Comparison of ENCODE assay signal across 8 cellular contexts in genomic region chr22:50191041-50191740, GRCh38. TPM values are rescaled to one million over a fixed set of nuclear protein-coding genes. Genes with fewer than 3 reads are reported as not detected.
A peak's percentile ranks its signal among the peaks of the same experiment; 100 is the strongest.
DNase-seq lines count a peak whose midpoint lies in the region; ATAC-seq and TF ChIP-seq lines count a peak whose summit lies in the region.

No MANE protein-coding gene starts in this region.

- H3K36me3 ChIP-seq in GM06990 (ENCODE audit: control insufficient read depth, insufficient read depth, low read length): peaks cover 17% of the 10 kb centered on the region
- peaks cover 28% of the 10 kb centered on the region for H3K36me3 ChIP-seq in neutrophil

- ATAC-seq in HG03432 (IDR thresholded peaks at IDR 0.05; ENCODE audit: unreplicated experiment) (peak; percentile 23), GM21367 (IDR thresholded peaks at IDR 0.05; ENCODE audit: unreplicated experiment) (no peak), GM18873 (IDR thresholded peaks at IDR 0.05; ENCODE audit: low FRiP score, unreplicated experiment) (no peak)

- TF ChIP-seq CTCF in GM06990 (IDR thresholded peaks at IDR 0.05; ENCODE audit: insufficient read depth, low read length, poor library complexity, severe bottlenecking): no peak
- TF ChIP-seq CTCF in neutrophil (IDR thresholded peaks at IDR 0.05): no peak
- TF ChIP-seq CTCF in type B pancreatic cell (conservative IDR thresholded peaks at IDR 0.05): no peak

- H3K4me1 ChIP-seq in neutrophil (ENCODE audit: control insufficient read depth in 1 of 2, insufficient read depth in 1 of 2, low read depth in 1 of 2, low read length in 1 of 2): peaks cover 73 to 74% of the 10 kb centered on the region in 2 experiments

- peak overlapping the region; percentile 51 for H3K4me3 Mint-ChIP-seq in type B pancreatic cell

- H3K27ac ChIP-seq in neutrophil: peak overlapping the region; percentile 99

- H3K27me3 Mint-ChIP-seq in type B pancreatic cell: no peaks in the 10 kb centered on the region

- no peaks in the 10 kb centered on the region for H3K9me3 Mint-ChIP-seq in type B pancreatic cell

- H3K27ac Mint-ChIP-seq in type B pancreatic cell: peak overlapping the region; percentile 59

- H3K4me3 ChIP-seq in GM06990 (replicated peaks; ENCODE audit: low read depth, low read length): peak overlapping the region; percentile 58
- peak overlapping the region; percentile 78 to 83 for H3K4me3 ChIP-seq in neutrophil (ENCODE audit: low read depth in 1 of 2, low read length in 1 of 2)

- DNase-seq in GM06990 (ENCODE audit: extremely low read depth, insufficient read length) (peak; percentile 89), dermis blood vessel endothelial cell (peak; percentile 31), type B pancreatic cell (ENCODE audit: extremely low spot score, unreplicated experiment) (no peak)
- peak; percentile 62 to 67 for DNase-seq in activated CD4-positive, alpha-beta T cell treated with anti-CD3 and anti-CD28 coated beads for 4 hours

- no peaks in the 10 kb centered on the region for H3K36me3 Mint-ChIP-seq in type B pancreatic cell

- no peaks in the 10 kb centered on the region for H3K9me3 ChIP-seq in neutrophil

- peaks cover 13% of the 10 kb centered on the region for H3K4me1 Mint-ChIP-seq in type B pancreatic cell (ENCODE audit: unreplicated experiment)

- H3K27me3 ChIP-seq in GM06990 (replicated peaks; ENCODE audit: control insufficient read depth, insufficient read depth, low read length) (no peaks in the 10 kb centered on the region), neutrophil (no peaks in the 10 kb centered on the region)

RNA-seq across cellular contexts. Expression of gene TRABD, which starts 5.5 kb away (rescaled TPM):
- total RNA-seq in dermis blood vessel endothelial cell (25.2 and 39.4 TPM in 2 replicates), type B pancreatic cell (ENCODE audit: low replicate concordance) (33.8 and 37.7 TPM in 2 replicates)

RNA-seq across cellular contexts. Expression of gene SELENOO, which starts 9.6 kb away (rescaled TPM):
- total RNA-seq in dermis blood vessel endothelial cell: 32.8 and 47.0 TPM in 2 replicates
- 23.8 and 28.5 TPM in 2 replicates for total RNA-seq in type B pancreatic cell (ENCODE audit: low replicate concordance)

RNA-seq across cellular contexts. Expression of gene PANX2, which starts 20.7 kb away (rescaled TPM):
- total RNA-seq in dermis blood vessel endothelial cell (0.34 and 0.60 TPM in 2 replicates), type B pancreatic cell (ENCODE audit: low replicate concordance) (3.0 and 9.3 TPM in 2 replicates)

RNA-seq across cellular contexts. Expression of gene TUBGCP6, which starts 53.6 kb away (rescaled TPM):
- 28.5 and 38.1 TPM in 2 replicates for total RNA-seq in dermis blood vessel endothelial cell
- 43.0 and 51.4 TPM in 2 replicates for total RNA-seq in type B pancreatic cell (ENCODE audit: low replicate concordance)

RNA-seq across cellular contexts. Expression of gene HDAC10, which starts 59.9 kb away (rescaled TPM):
- total RNA-seq in dermis blood vessel endothelial cell (35.2 and 39.5 TPM in 2 replicates), type B pancreatic cell (ENCODE audit: low replicate concordance) (29.5 and 37.1 TPM in 2 replicates)
